ENCODE assay signal across 8 cellular contexts in genomic region chr5:91381774-91382492, GRCh38. TPM values are rescaled to one million over a fixed set of nuclear protein-coding genes. Genes with fewer than 3 reads are reported as not detected.
A peak's percentile ranks its signal among the peaks of the same experiment; 100 is the strongest.
DNase-seq lines count a peak whose midpoint lies in the region; ATAC-seq and TF ChIP-seq lines count a peak whose summit lies in the region.

No MANE protein-coding gene starts in this region.

- H3K4me3 ChIP-seq in GM12864 (ENCODE audit: low read depth, low read length) = peak overlapping the region; percentile 88

- ATAC-seq in HG03342 (IDR thresholded peaks at IDR 0.05; ENCODE audit: unreplicated experiment) = peak; percentile 21

- TF ChIP-seq CTCF in GM12864 (IDR thresholded peaks at IDR 0.05; ENCODE audit: low read depth, low read length, missing control alignments) = no peak

- DNase-seq in GM12864 (ENCODE audit: low read depth) (peak; percentile 63), NCI-H748 treated with DMSO at 0.1 percent for 48 hours (lab: John Stamatoyannopoulos, UW) (peak; percentile 86), lung microvascular endothelial cell (ENCODE audit: low read depth in 2 of 2) (peak; percentile 89 to 92), epidermal melanocyte (ENCODE audit: insufficient read length, low spot score) (no peak)
- peak; percentile 65 to 72 for DNase-seq in activated CD4-positive, alpha-beta T cell treated with anti-CD3 and anti-CD28 coated beads, Interleukin-2, amount 50 U/mL, for 48 hours
- peak; percentile 80 for DNase-seq in effector CD4-positive, alpha-beta T cell
- peak in 2 of 3 experiments; percentile 33 to 41 for DNase-seq in stimulated activated CD4-positive, alpha-beta T cell treated with anti-CD3 and anti-CD28 coated beads, TNF-alpha, amount 100 ng/mL, for 4 hours (ENCODE audit: low read depth in 3 of 3)

RNA-seq across cellular contexts. Expression of gene ARRDC3, which starts 1.2 kb away (rescaled TPM):
- 61.0 and 95.6 TPM in 2 replicates for total RNA-seq in lung microvascular endothelial cell
